Comparison of ENCODE assay signal across 18 cellular contexts in the genomic region with DNA sequence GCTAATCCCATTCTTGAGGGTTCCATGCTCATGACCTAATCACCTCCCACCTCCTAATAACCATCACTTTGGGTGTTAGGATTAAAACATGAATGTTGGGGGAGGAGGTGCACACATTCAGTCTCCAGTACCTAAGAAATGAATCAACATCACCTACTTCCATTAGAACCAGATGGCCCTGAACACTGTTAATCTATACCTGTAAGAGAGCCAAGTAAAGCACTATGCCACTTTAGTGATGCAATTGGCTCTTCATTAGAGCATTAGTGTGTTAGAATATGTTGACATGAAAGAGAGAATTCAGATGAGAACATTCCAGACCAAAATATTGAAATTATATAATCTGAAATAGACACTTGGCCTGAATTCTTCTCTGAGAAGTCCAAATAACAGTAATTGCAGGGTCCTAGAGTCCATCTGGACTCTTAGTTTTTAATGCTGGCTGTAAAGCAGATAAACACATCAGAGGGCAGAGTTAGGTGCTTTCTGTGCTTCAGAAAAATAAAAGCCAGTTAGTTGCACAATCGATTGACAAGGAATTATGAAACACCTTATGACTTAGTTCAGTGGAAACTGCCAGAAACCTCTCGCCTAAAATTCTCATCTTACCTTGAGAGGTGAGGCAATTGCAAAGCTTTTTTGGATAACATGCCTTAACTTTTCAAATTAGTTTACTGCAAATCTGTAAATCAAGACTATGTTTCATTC.
"Had no signal": no experiment of that assay in that cellular context is flagged by ENCODE, and none has a peak within 500 bp of the region (broad histone marks: within the 10 kb centered on the region; RNA-seq: fewer than 3 reads in every experiment).

No MANE protein-coding gene starts in this region.

- ATAC-seq: activated T-cell treated with anti-CD3 and anti-CD28 coated beads, Interleukin-2, amount 50 U/mL, for 72 hours; left lung; upper lobe of right lung had no signal

- H3K4me1 Mint-ChIP-seq: memory B cell had no signal

- H3K27me3 ChIP-seq: cardiac muscle cell, left lung, upper lobe of right lung had no signal

- H3K9me3 ChIP-seq: left lung, upper lobe of right lung had no signal

- H3K36me3 ChIP-seq: cardiac muscle cell, left lung, upper lobe of right lung had no signal

- H3K4me1 ChIP-seq: left lung had no signal

- H3K27ac Mint-ChIP-seq: activated T-cell treated with anti-CD3 and anti-CD28 coated beads, Interleukin-2, amount 50 U/mL, for 72 hours; memory B cell had no signal

- H3K4me3 Mint-ChIP-seq: activated T-cell treated with anti-CD3 and anti-CD28 coated beads, Interleukin-2, amount 50 U/mL, for 72 hours; memory B cell had no signal

- H3K4me3 ChIP-seq: cardiac muscle cell, left lung, upper lobe of right lung had no signal

- H3K27ac ChIP-seq: cardiac muscle cell, left lung, upper lobe of right lung had no signal

- H3K36me3 Mint-ChIP-seq: memory B cell had no signal

- FAIRE-seq: frontal cortex, kidney had no signal

- H3K27me3 Mint-ChIP-seq: memory B cell had no signal

- DNase-seq: activated CD4-positive, alpha-beta T cell treated with anti-CD3 and anti-CD28 coated beads, Interleukin-2, amount 50 U/mL, for 1 hour; activated CD4-positive, CD25-positive, alpha-beta regulatory T cell treated with anti-CD3 and anti-CD28 coated beads, Interleukin-2, amount 50 U/mL, for 72 hours; activated CD8-positive, alpha-beta memory T cell treated with anti-CD3 and anti-CD28 coated beads for 24 hours; activated effector memory CD4-positive, alpha-beta T cell treated with anti-CD3 and anti-CD28 coated beads, Interleukin-2, amount 50 U/mL, for 16 hours; activated naive CD4-positive, alpha-beta T cell treated with anti-CD3 and anti-CD28 coated beads, Interleukin-2, amount 50 U/mL, for 16 hours; activated T-cell treated with anti-CD3 and anti-CD28 coated beads, Interleukin-2, amount 50 U/mL, for 72 hours; head of caudate nucleus; kidney; left lung; occipital lobe; stimulated activated CD4-positive, alpha-beta T cell treated with anti-CD3 and anti-CD28 coated beads, Interleukin-12 subunit alpha, Interleukin-12 subunit beta, amount 100 ng/mL, for 4 hours; stimulated activated CD4-positive, alpha-beta T cell treated with anti-CD3 and anti-CD28 coated beads, Interleukin-1b, Interleukin-23, amount 100 ng/mL, for 48 hours; stimulated activated CD8-positive, alpha-beta memory T cell treated with anti-CD3 and anti-CD28 coated beads, Interleukin-4, amount 100 ng/mL, for 48 hours; stimulated activated naive CD4-positive, alpha-beta T cell; upper lobe of right lung had no signal
